6 cellular contexts compared by ENCODE assay signal in the genomic region with DNA sequence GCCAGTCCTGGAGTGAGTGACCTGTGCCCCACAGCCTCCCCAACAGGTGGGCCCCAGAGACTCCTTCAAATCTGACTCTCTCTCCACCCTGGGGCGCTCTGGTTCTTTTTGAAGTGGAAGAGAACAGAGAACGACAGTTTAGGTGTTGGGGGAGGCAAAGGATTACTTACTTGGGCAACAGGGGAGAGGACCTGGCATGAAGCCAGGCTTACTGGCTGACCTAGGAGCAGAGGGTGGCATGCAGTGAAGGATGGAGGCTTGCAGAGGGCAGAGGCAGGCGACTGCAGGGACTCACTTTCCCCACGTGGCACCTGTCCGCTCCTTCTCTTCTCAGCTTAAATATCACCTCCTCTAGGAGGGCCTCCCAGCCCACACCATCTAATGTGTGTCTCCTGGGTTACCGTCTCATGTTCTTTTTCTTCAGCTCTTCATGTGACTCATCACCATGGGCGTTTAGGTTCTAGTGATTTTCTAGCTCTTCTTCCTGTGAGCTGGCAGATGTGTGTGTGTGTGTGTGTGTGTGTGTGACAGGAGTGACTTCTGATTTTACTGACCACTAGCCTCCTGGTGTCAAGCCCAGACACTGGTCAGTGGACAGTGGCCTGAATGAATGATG. TPM values are rescaled to one million over a fixed set of nuclear protein-coding genes. Genes with fewer than 3 reads are reported as not detected.
DNase-seq lines count a peak whose midpoint lies in the region; ATAC-seq lines count a peak whose summit lies in the region.

No MANE protein-coding gene starts in this region.

- H3K36me3 ChIP-seq in mesenchymal stem cell (ENCODE audit: control insufficient read depth in 1 of 2, insufficient read depth in 2 of 2, low read depth in 1 of 2, low read length in 2 of 2): no peaks in the 10 kb centered on the region

- peak overlapping the region in 1 of 2 experiments; percentile 25 for H3K18ac ChIP-seq in mesenchymal stem cell (ENCODE audit: low read depth in 1 of 2, low read length in 2 of 2)

- ATAC-seq in HG03469 (IDR thresholded peaks at IDR 0.05; ENCODE audit: unreplicated experiment): no peak

- no peak overlapping the region for H3K23ac ChIP-seq in mesenchymal stem cell (ENCODE audit: low read length in 2 of 2)

- H3K27ac ChIP-seq in mesenchymal stem cell (ENCODE audit: low read length, poor library complexity, severe bottlenecking): no peak overlapping the region

- H2BK15ac ChIP-seq in mesenchymal stem cell (ENCODE audit: low read depth, poor library complexity, severe bottlenecking): no peak overlapping the region

- H2BK5ac ChIP-seq in mesenchymal stem cell (ENCODE audit: low read depth, low read length, poor library complexity, severe bottlenecking): no peak overlapping the region

- no peak overlapping the region for H3K4me2 ChIP-seq in mesenchymal stem cell (ENCODE audit: low read length, poor library complexity, severe bottlenecking)

- DNase-seq in NCI-H82 (lab: John Stamatoyannopoulos, UW) (peak; percentile 9), NCI-H82 treated with DMSO at 0.1 percent for 48 hours (lab: John Stamatoyannopoulos, UW; ENCODE audit: unreplicated experiment) (no peak), T1000 (lab: John Stamatoyannopoulos, UW) (peak; percentile 21), mesenchymal stem cell (peak; percentile 96), HuH-7.5 (ENCODE audit: low spot score) (no peak)

- H3K79me1 ChIP-seq in mesenchymal stem cell (replicated peaks; ENCODE audit: low read length, poor library complexity, severe bottlenecking): no peaks in the 10 kb centered on the region

- no peak overlapping the region for H2AFZ ChIP-seq in mesenchymal stem cell (ENCODE audit: low read depth, low read length)

- H4K91ac ChIP-seq in mesenchymal stem cell (ENCODE audit: low read length): no peak overlapping the region

- H3K9me3 ChIP-seq in mesenchymal stem cell (ENCODE audit: control insufficient read depth, low read length): no peaks in the 10 kb centered on the region

- H3K27me3 ChIP-seq in mesenchymal stem cell (ENCODE audit: control insufficient read depth in 1 of 2, insufficient read depth in 1 of 2, low read length in 2 of 2): no peaks in the 10 kb centered on the region

- H3K14ac ChIP-seq in mesenchymal stem cell (ENCODE audit: low read length in 2 of 2): no peak overlapping the region

- H3K4ac ChIP-seq in mesenchymal stem cell (ENCODE audit: low read depth in 1 of 2, low read length in 2 of 2): peak overlapping the region in 1 of 2 experiments; percentile 9

- H2AK5ac ChIP-seq in mesenchymal stem cell (ENCODE audit: low read length, severe bottlenecking): no peak overlapping the region

- H3K9ac ChIP-seq in mesenchymal stem cell (ENCODE audit: low read length): peak overlapping the region; percentile 65

- no peak overlapping the region for H4K8ac ChIP-seq in mesenchymal stem cell (ENCODE audit: low read length)

- H2BK12ac ChIP-seq in mesenchymal stem cell (ENCODE audit: low read length in 2 of 2): peak overlapping the region in 1 of 2 experiments; percentile 65

- WGBS in mesenchymal stem cell: 25% methylated on average over 3 of the region's 7 CpGs

- no peak overlapping the region for H3K4me3 ChIP-seq in mesenchymal stem cell (ENCODE audit: insufficient read depth in 1 of 2, low read depth in 1 of 2, low read length in 2 of 2)

- peaks cover 33% of the 10 kb centered on the region for H3K4me1 ChIP-seq in mesenchymal stem cell (ENCODE audit: control insufficient read depth, insufficient read depth, low read depth, low read length)

- no peak overlapping the region for H2BK120ac ChIP-seq in mesenchymal stem cell (ENCODE audit: low read depth, low read length)

RNA-seq across cellular contexts. Expression of a gene that starts 15.5 kb away (rescaled TPM):
- polyA plus RNA-seq in mesenchymal stem cell (2013, experiment 1 of 2): 89.8 TPM
- polyA plus RNA-seq in mesenchymal stem cell (2013, experiment 2 of 2): 87.3 TPM

RNA-seq across cellular contexts. Expression of a gene that starts 15.9 kb away (rescaled TPM):
- polyA plus RNA-seq in mesenchymal stem cell (2013, experiment 1 of 2): 1.3 TPM
- 1.0 TPM for polyA plus RNA-seq in mesenchymal stem cell (2013, experiment 2 of 2)

RNA-seq across cellular contexts. Expression of a gene that starts 16.0 kb away (rescaled TPM):
- 99.8 TPM for polyA plus RNA-seq in mesenchymal stem cell (2013, experiment 1 of 2)
- 93.2 TPM for polyA plus RNA-seq in mesenchymal stem cell (2013, experiment 2 of 2)

RNA-seq across cellular contexts. Expression of a gene that starts 27.7 kb away (rescaled TPM):
- 2.6 TPM for polyA plus RNA-seq in mesenchymal stem cell (2013, experiment 1 of 2)
- polyA plus RNA-seq in mesenchymal stem cell (2013, experiment 2 of 2): 2.5 TPM

RNA-seq across cellular contexts. Expression of a gene that starts 27.8 kb away (rescaled TPM):
- polyA plus RNA-seq in mesenchymal stem cell (2013, experiment 1 of 2): 86.8 TPM
- 86.1 TPM for polyA plus RNA-seq in mesenchymal stem cell (2013, experiment 2 of 2)

Comparison
In these comparisons a context has a peak if more than half of its experiments do, and no peak if none do; other contexts are left out.
1. DNase-seq: peak in NCI-H82 (single experiment), T1000 (single experiment) and mesenchymal stem cell (single experiment); none in NCI-H82 treated with DMSO at 0.1 percent for 48 hours (single experiment) and HuH-7.5 (single experiment).